In genomic region chr3:88019024-88019423, GRCh38 we compare ENCODE assay signal across 11 cellular contexts. TPM values are rescaled to one million over a fixed set of nuclear protein-coding genes. Genes with fewer than 3 reads are reported as not detected.
DNase-seq lines count a peak whose midpoint lies in the region; ATAC-seq lines count a peak whose summit lies in the region.
"Had no signal": no experiment of that assay in that cellular context is flagged by ENCODE, and none has a peak within 500 bp of the region (broad histone marks: within the 10 kb centered on the region; RNA-seq: fewer than 3 reads in every experiment).

No MANE protein-coding gene starts in this region.

- H3K4me1 Mint-ChIP-seq in activated CD8-positive, alpha-beta memory T cell treated with anti-CD3 and anti-CD28 coated beads, Interleukin-2, amount 10 ng/mL, durations not matched to agents 7 days and 5 days = peaks cover 25% of the 10 kb centered on the region
- H3K4me1 Mint-ChIP-seq in activated naive CD4-positive, alpha-beta T cell treated with anti-CD3 and anti-CD28 coated beads, Interleukin-2, amount 10 ng/mL, durations not matched to agents 7 days and 5 days = peaks cover 12% of the 10 kb centered on the region

- ATAC-seq in activated CD8-positive, alpha-beta memory T cell treated with anti-CD3 and anti-CD28 coated beads, Interleukin-2, amount 10 ng/mL, durations not matched to agents 7 days and 5 days = peak; percentile 94
- ATAC-seq in HG02798 (IDR thresholded peaks at IDR 0.05; ENCODE audit: poor library complexity, unreplicated experiment) = peak; percentile 97
- peak; percentile 46 for ATAC-seq in stimulated activated naive CD8-positive, alpha-beta T cell treated with anti-CD3 and anti-CD28 coated beads, Interleukin-15, Interleukin-2, amounts not matched to agents 100 U/mL and 50 U/mL, for 24 hours
- ATAC-seq: K562 had no signal

- CTCF ChIA-PET in activated CD8-positive, alpha-beta memory T cell treated with anti-CD3 and anti-CD28 coated beads, Interleukin-2, amount 10 ng/mL, durations not matched to agents 7 days and 5 days (lab: Charles Lee) = interaction anchor here (1.0 to 2.1 kb wide), 5 partner anchors 8 to 161 kb away, joined by 3 to 9 read pairs (median 5); no protein-coding TSS in a partner anchor
- CTCF ChIA-PET in activated naive CD4-positive, alpha-beta T cell treated with anti-CD3 and anti-CD28 coated beads, Interleukin-2, amount 10 ng/mL, durations not matched to agents 7 days and 5 days (lab: Charles Lee) = interaction anchor here (0.8 to 1.4 kb wide), 2 partner anchors 94 to 686 kb away, joined by 3 to 5 read pairs; no protein-coding TSS in a partner anchor

- peak; percentile 55 for DNase-seq in activated CD8-positive, alpha-beta memory T cell treated with anti-CD3 and anti-CD28 coated beads, Interleukin-2, amount 10 ng/mL, durations not matched to agents 7 days and 5 days
- DNase-seq in activated CD8-positive, alpha-beta memory T cell treated with anti-CD3 and anti-CD28 coated beads for 24 hours = no peak
- DNase-seq in Kasumi-1 (lab: John Stamatoyannopoulos, UW) (peak; percentile 46 to 55), NCI-H2196 (lab: John Stamatoyannopoulos, UW; ENCODE audit: unreplicated experiment) (no peak), SKM-1 treated with dmso at 0.1 percent for 144 hours (lab: John Stamatoyannopoulos, UW; ENCODE audit: unreplicated experiment) (no peak)
- DNase-seq in stimulated activated naive CD8-positive, alpha-beta T cell treated with anti-CD3 and anti-CD28 coated beads, Interleukin-15, Interleukin-2, amounts not matched to agents 100 U/mL and 50 U/mL, for 24 hours = no peak
- no peak for DNase-seq in activated naive CD4-positive, alpha-beta T cell treated with anti-CD3 and anti-CD28 coated beads, Interleukin-2, amount 10 ng/mL, durations not matched to agents 7 days and 5 days
- DNase-seq: activated CD8-positive, alpha-beta memory T cell treated with anti-CD3 and anti-CD28 coated beads, Interleukin-2, amount 50 U/mL, for 48 hours; effector CD8-positive, alpha-beta T cell had no signal

- H3K9me3 Mint-ChIP-seq in activated CD8-positive, alpha-beta memory T cell treated with anti-CD3 and anti-CD28 coated beads, Interleukin-2, amount 10 ng/mL, durations not matched to agents 7 days and 5 days (ENCODE audit: low read depth) = peaks cover 3% of the 10 kb centered on the region
- H3K9me3 Mint-ChIP-seq in activated naive CD4-positive, alpha-beta T cell treated with anti-CD3 and anti-CD28 coated beads, Interleukin-2, amount 10 ng/mL, durations not matched to agents 7 days and 5 days = peaks cover 6% of the 10 kb centered on the region

- no peak overlapping the region for H3K27ac Mint-ChIP-seq in activated CD8-positive, alpha-beta memory T cell treated with anti-CD3 and anti-CD28 coated beads, Interleukin-2, amount 10 ng/mL, durations not matched to agents 7 days and 5 days
- no peak overlapping the region for H3K27ac Mint-ChIP-seq in activated naive CD4-positive, alpha-beta T cell treated with anti-CD3 and anti-CD28 coated beads, Interleukin-2, amount 10 ng/mL, durations not matched to agents 7 days and 5 days

- peak overlapping the region; percentile 18 for H3K4me3 Mint-ChIP-seq in activated CD8-positive, alpha-beta memory T cell treated with anti-CD3 and anti-CD28 coated beads, Interleukin-2, amount 10 ng/mL, durations not matched to agents 7 days and 5 days
- no peak overlapping the region for H3K4me3 Mint-ChIP-seq in activated naive CD4-positive, alpha-beta T cell treated with anti-CD3 and anti-CD28 coated beads, Interleukin-2, amount 10 ng/mL, durations not matched to agents 7 days and 5 days

- peaks cover 2% of the 10 kb centered on the region for H3K27me3 Mint-ChIP-seq in activated CD8-positive, alpha-beta memory T cell treated with anti-CD3 and anti-CD28 coated beads, Interleukin-2, amount 10 ng/mL, durations not matched to agents 7 days and 5 days
- peaks cover 3% of the 10 kb centered on the region for H3K27me3 Mint-ChIP-seq in activated naive CD4-positive, alpha-beta T cell treated with anti-CD3 and anti-CD28 coated beads, Interleukin-2, amount 10 ng/mL, durations not matched to agents 7 days and 5 days

- peaks cover 8% of the 10 kb centered on the region for H3K36me3 Mint-ChIP-seq in activated CD8-positive, alpha-beta memory T cell treated with anti-CD3 and anti-CD28 coated beads, Interleukin-2, amount 10 ng/mL, durations not matched to agents 7 days and 5 days
- no peaks in the 10 kb centered on the region for H3K36me3 Mint-ChIP-seq in activated naive CD4-positive, alpha-beta T cell treated with anti-CD3 and anti-CD28 coated beads, Interleukin-2, amount 10 ng/mL, durations not matched to agents 7 days and 5 days

RNA-seq across cellular contexts. Expression of gene CGGBP1, which starts 39.8 kb away (rescaled TPM):
- 10 to 100 TPM; 96.1 to 98.9 TPM for total RNA-seq in activated CD8-positive, alpha-beta memory T cell treated with anti-CD3 and anti-CD28 coated beads, Interleukin-2, amount 10 ng/mL, durations not matched to agents 7 days and 5 days

RNA-seq across cellular contexts. Expression of gene ZNF654, which starts 40.0 kb away (rescaled TPM):
- 10 to 100 TPM; 18.5 to 22.0 TPM for total RNA-seq in activated CD8-positive, alpha-beta memory T cell treated with anti-CD3 and anti-CD28 coated beads, Interleukin-2, amount 10 ng/mL, durations not matched to agents 7 days and 5 days

Comparison
In these comparisons a context has a peak if more than half of its experiments do, and no peak if none do; other contexts are left out.
1. DNase-seq: peak in activated CD8-positive, alpha-beta memory T cell treated with anti-CD3 and anti-CD28 coated beads, Interleukin-2, amount 10 ng/mL, durations not matched to agents 7 days and 5 days (single experiment) and Kasumi-1 (2 of 2); none in activated CD8-positive, alpha-beta memory T cell treated with anti-CD3 and anti-CD28 coated beads for 24 hours (single experiment), stimulated activated naive CD8-positive, alpha-beta T cell treated with anti-CD3 and anti-CD28 coated beads, Interleukin-15, Interleukin-2, amounts not matched to agents 100 U/mL and 50 U/mL, for 24 hours (single experiment), NCI-H2196 (single experiment), SKM-1 treated with dmso at 0.1 percent for 144 hours (single experiment) and activated naive CD4-positive, alpha-beta T cell treated with anti-CD3 and anti-CD28 coated beads, Interleukin-2, amount 10 ng/mL, durations not matched to agents 7 days and 5 days (single experiment).
2. ATAC-seq: peak in every context shown above with its lines; median percentile 97 in HG02798; 94 in activated CD8-positive, alpha-beta memory T cell treated with anti-CD3 and anti-CD28 coated beads, Interleukin-2, amount 10 ng/mL, durations not matched to agents 7 days and 5 days; 46 in stimulated activated naive CD8-positive, alpha-beta T cell treated with anti-CD3 and anti-CD28 coated beads, Interleukin-15, Interleukin-2, amounts not matched to agents 100 U/mL and 50 U/mL, for 24 hours.